Comparison of ENCODE assay signal across 8 cellular contexts in the genomic region with DNA sequence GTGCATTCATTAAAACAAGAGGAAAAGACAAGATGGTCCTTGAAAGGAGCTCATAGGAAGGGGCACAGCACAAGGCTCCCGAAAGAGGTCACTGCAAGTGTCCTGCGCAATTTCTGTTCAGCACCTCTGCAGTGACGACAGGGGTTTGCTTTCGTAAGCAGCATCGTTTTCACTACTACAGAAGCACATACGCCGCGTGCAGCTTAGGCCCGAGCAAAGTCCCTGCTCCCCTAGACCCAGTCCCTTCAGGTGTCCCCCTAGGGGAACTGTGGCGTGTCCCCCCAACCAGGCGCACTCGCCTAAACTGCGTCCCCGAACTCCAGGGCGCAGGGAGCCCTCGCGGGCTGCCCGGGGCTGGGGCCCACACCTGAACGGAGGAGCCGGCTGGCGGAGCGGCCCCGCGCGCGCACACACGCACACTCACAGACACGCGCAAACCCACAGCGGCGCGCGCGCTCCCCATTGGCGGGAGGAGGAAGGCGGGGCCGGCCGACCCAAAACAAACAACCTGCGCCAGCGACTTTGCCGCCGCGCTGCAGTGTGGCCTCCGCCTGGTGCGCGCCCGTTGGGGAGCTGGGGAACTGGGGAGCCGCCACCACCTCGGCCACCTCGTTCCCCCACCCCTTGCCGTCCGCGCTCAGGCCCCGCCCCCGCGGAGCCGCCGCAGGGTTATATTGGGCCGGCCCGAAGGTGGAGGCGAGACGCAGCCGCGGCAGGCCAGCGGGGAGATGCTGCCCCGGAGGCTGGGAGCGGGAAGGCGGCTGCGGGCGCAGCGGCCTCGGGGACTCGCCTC. TPM values are rescaled to one million over a fixed set of nuclear protein-coding genes. Genes with fewer than 3 reads are reported as not detected.
DNase-seq lines count a peak whose midpoint lies in the region; ATAC-seq and TF ChIP-seq lines count a peak whose summit lies in the region.

A gene with protein sequence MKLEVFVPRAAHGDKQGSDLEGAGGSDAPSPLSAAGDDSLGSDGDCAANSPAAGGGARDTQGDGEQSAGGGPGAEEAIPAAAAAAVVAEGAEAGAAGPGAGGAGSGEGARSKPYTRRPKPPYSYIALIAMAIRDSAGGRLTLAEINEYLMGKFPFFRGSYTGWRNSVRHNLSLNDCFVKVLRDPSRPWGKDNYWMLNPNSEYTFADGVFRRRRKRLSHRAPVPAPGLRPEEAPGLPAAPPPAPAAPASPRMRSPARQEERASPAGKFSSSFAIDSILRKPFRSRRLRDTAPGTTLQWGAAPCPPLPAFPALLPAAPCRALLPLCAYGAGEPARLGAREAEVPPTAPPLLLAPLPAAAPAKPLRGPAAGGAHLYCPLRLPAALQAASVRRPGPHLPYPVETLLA (plus strand): TSS at position 699 of the 793 bp plus-strand sequence. CDS start 607 bp downstream, outside the sequence.

- TF ChIP-seq CTCF in colonic mucosa (IDR thresholded peaks at IDR 0.05): no peak
- TF ChIP-seq CTCF in lower leg skin (IDR thresholded peaks at IDR 0.05): no peak
- TF ChIP-seq CTCF in tibial artery (IDR thresholded peaks at IDR 0.05): no peak

- H3K27me3 ChIP-seq in colonic mucosa (peaks cover 72% of the 10 kb centered on the region), tibial artery (peaks cover 2 to 71% of the 10 kb centered on the region in 2 donors)

- WGBS in lower leg skin, 2 donors: 1% methylated on average over 19 to 53 of the region's 73 CpGs

- H3K9me3 ChIP-seq in colonic mucosa (no peaks in the 10 kb centered on the region), tibial artery (no peaks in the 10 kb centered on the region)

- H3K36me3 ChIP-seq in colonic mucosa (no peaks in the 10 kb centered on the region), tibial artery (no peaks in the 10 kb centered on the region)

- no peak for TF ChIP-seq POLR2A in lower leg skin (IDR thresholded peaks at IDR 0.05)

- intact Hi-C loops in colonic mucosa (cut with DNase I) (no loop called here), lower leg skin (cut with DNase I; ENCODE audit: low total_unique reads) (loop anchor here (10.0 kb wide), 1 partner anchor 227 kb away; no protein-coding TSS in a partner anchor), tibial artery (cut with DNase I; ENCODE audit: low total_unique reads) (no loop called here)

- ATAC-seq in HG02798 (IDR thresholded peaks at IDR 0.05; ENCODE audit: poor library complexity, unreplicated experiment): no peak

- H3K4me1 ChIP-seq in colonic mucosa (no peaks in the 10 kb centered on the region), tibial artery (peaks cover 0 to 37% (median 29%) of the 10 kb centered on the region in 4 donors)

- DNase-seq in ELR (ENCODE audit: low read depth) (peak; percentile 61), NCI-H226 (peak; percentile 32), colonic mucosa (peak; percentile 77), lower leg skin (ENCODE audit: low spot score in 2 of 2) (peak; percentile 71 to 94), tibial artery (no peak)
- DNase-seq in activated effector memory CD4-positive, alpha-beta T cell treated with Interleukin-2 at 50 U/mL for 16 hours: no peak
- no peak for DNase-seq in effector CD8-positive, alpha-beta T cell (lab: John Stamatoyannopoulos, UW)

- H3K27ac ChIP-seq in colonic mucosa (no peak within 1 kb of the TSS), tibial artery (no peak within 1 kb of the TSS)

- H3K9ac ChIP-seq in colonic mucosa (ENCODE audit: low read depth in 2 of 2, low read length in 2 of 2): peak within 1 kb of the TSS; percentile 53 to 62

- H3K4me3 ChIP-seq in colonic mucosa (peak within 1 kb of the TSS; percentile 40), lower leg skin (ENCODE audit: low read depth, poor library complexity, severe bottlenecking) (peak within 1 kb of the TSS; percentile 39), tibial artery (peak within 1 kb of the TSS; percentile 34 to 46)

RNA-seq across cellular contexts. Expression of the gene that starts here (rescaled TPM):
- under 1 TPM; 0.42 to 0.82 TPM for total RNA-seq in colonic mucosa
- 100 to 1,000 TPM in 2 of 4 donors, 10 to 100 TPM in 2; 54.1 to 117 (median 89.5) TPM for total RNA-seq in lower leg skin

Comparison
In these comparisons a context has a peak if more than half of its experiments do, and no peak if none do; other contexts are left out.
1. RNA of the gene that starts here (total RNA-seq): 54.1 to 117 TPM in lower leg skin; 0.42 to 0.82 TPM in colonic mucosa; every median in the first group is over 10 times any median in the second.
2. Peak in DNase-seq, H3K4me3 ChIP-seq and H3K9ac ChIP-seq in colonic mucosa; RNA of the gene not detected or under 1 TPM.
3. DNase-seq: peak in ELR (single experiment), NCI-H226 (single experiment) and lower leg skin (2 of 2); none in tibial artery (0 of 2), activated effector memory CD4-positive, alpha-beta T cell treated with Interleukin-2 at 50 U/mL for 16 hours (single experiment) and effector CD8-positive, alpha-beta T cell (single experiment).
4. Peak in every context shown above with its lines, with median percentiles within 50 percentile points of each other: H3K4me3 ChIP-seq.